Comparison of ENCODE assay signal across 11 cellular contexts in the genomic region with DNA sequence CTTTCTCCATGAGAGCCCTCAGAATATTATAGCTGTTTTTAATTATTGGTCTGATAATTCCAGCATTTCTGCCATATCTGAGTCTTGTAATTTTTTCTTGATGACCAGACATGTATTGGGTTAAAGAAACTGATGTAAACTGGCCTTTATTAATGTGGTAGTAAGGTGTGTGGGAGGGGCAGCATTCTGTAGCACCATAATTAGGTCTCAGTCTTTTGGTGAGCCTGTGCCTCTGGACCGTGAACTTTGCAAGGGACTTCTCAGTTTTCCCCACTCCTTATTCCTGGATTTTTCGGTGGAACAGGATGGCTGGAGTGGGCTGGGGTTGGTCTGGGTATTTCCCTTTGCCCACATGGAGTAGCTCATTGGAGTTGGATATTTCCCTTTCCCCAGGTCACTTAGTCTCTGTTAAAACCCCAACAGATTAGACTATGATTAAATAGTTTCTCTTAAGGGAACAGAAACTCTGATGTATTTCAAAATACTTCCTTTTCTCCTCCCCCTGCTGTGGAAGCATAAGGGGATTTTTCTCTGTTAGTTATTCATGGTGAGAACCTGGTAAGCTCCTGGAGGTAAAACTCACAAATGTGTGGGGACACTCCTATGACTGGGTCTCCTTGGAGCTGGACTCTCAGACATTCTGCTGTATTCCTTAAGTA. TPM values are rescaled to one million over a fixed set of nuclear protein-coding genes. Genes with fewer than 3 reads are reported as not detected.
DNase-seq lines count a peak whose midpoint lies in the region; ATAC-seq and TF ChIP-seq lines count a peak whose summit lies in the region.
"Had no signal": no experiment of that assay in that cellular context is flagged by ENCODE, and none has a peak within 500 bp of the region (broad histone marks: within the 10 kb centered on the region; RNA-seq: fewer than 3 reads in every experiment).

No MANE protein-coding gene starts in this region.

- TF ChIP-seq EP300 in stomach (IDR thresholded peaks at IDR 0.05): no peak

- H3K27ac ChIP-seq in left lung (no peak overlapping the region), stomach (no peak overlapping the region)

- no peak for TF ChIP-seq CTCF in left lung (IDR thresholded peaks at IDR 0.05)
- TF ChIP-seq CTCF in stomach (IDR thresholded peaks at IDR 0.05): no peak

- DNase-seq in H7 (peak; percentile 6), left lung (no peak), hepatic stellate cell (ENCODE audit: low spot score) (no peak), stomach (no peak)
- DNase-seq in activated T-cell treated with anti-CD3 and anti-CD28 coated beads, Interleukin-2, amount 50 U/mL, for 1 hour: no peak
- no peak for DNase-seq in stimulated activated CD4-positive, alpha-beta T cell treated with anti-CD3 and anti-CD28 coated beads, Interleukin-4, amount 100 ng/mL, for 1 hour
- DNase-seq: activated CD4-positive, alpha-beta memory T cell treated with anti-CD3 and anti-CD28 coated beads for 36 hours; NCI-H345 had no signal

- TF ChIP-seq POLR2A in stomach (IDR thresholded peaks at IDR 0.05): no peak

- H3K27me3 ChIP-seq in H7 (ENCODE audit: control insufficient read depth, insufficient read depth, low read length) (no peaks in the 10 kb centered on the region), left lung (no peaks in the 10 kb centered on the region), stomach (no peaks in the 10 kb centered on the region)

- 35 to 78% (median 60%) methylated on average over 2 of the region's 2 CpGs for WGBS in stomach, 5 donors

- H3K4me3 ChIP-seq in H7 (ENCODE audit: insufficient read depth, low read depth, low read length) (no peak overlapping the region), left lung (no peak overlapping the region), stomach (no peak overlapping the region)

- intact Hi-C loops in left lung (cut with DNase I) (no loop called here), stomach (cut with DNase I; ENCODE audit: low total_unique reads) (no loop called here)

- peaks cover 0 to 23% of the 10 kb centered on the region in 2 donors for H3K4me1 ChIP-seq in left lung
- H3K4me1 ChIP-seq in stomach: no peaks in the 10 kb centered on the region

- ATAC-seq in GM18861 (IDR thresholded peaks at IDR 0.05; ENCODE audit: unreplicated experiment) (peak; percentile 86), HG03575 (IDR thresholded peaks at IDR 0.05; ENCODE audit: extremely low read depth, insufficient number of reproducible peaks, low FRiP score, unreplicated experiment) (peak; percentile 84), left lung (peak; percentile 15)
- ATAC-seq: natural killer cell treated with Interleukin-12 subunit alpha and Interleukin-12 subunit beta and Interleukin-15 and Interleukin-18, amount 100 ng/mL, for 72 hours had no signal

- H3K36me3 ChIP-seq in H7 (replicated peaks; ENCODE audit: control insufficient read depth, insufficient read depth, low read length): no peaks in the 10 kb centered on the region; the same call in none of the 2 replicates
- no peaks in the 10 kb centered on the region for H3K36me3 ChIP-seq in left lung
- no peaks in the 10 kb centered on the region for H3K36me3 ChIP-seq in stomach

- no peaks in the 10 kb centered on the region for H3K9me3 ChIP-seq in left lung
- H3K9me3 ChIP-seq in stomach: no peaks in the 10 kb centered on the region

RNA-seq across cellular contexts. Expression of a gene that starts 52.4 kb away (rescaled TPM):
- total RNA-seq in H7 (2014; rRNA removed; shearing (Covaris generic)): 2.3 and 2.5 TPM in 2 replicates
- total RNA-seq in left lung (1 to 10 TPM; 3.7 to 6.4 TPM), stomach (10 to 100 TPM in 1 of 5 donors, 1 to 10 TPM in 3, not detected in 1; 3.0 to 13.2 (median 3.4) TPM)
- 1 to 10 TPM in 2 of 3 donors, under 1 TPM in 1; 0.78 to 1.2 (median 1.1) TPM for polyA plus RNA-seq in stomach

RNA-seq across cellular contexts. Expression of a gene that starts 57.7 kb away (rescaled TPM):
- 8.9 and 18.6 TPM in 2 replicates for total RNA-seq in H7 (2014; rRNA removed; shearing (Covaris generic))
- total RNA-seq in left lung (10 to 100 TPM; 14.9 to 15.3 TPM), stomach (10 to 100 TPM in 2 of 5 donors, 1 to 10 TPM in 3; 1.7 to 39.7 (median 8.5) TPM)
- polyA plus RNA-seq in stomach: 1 to 10 TPM; 1.8 to 3.6 (median 3.1) TPM

Comparison
In these comparisons a context has a peak if more than half of its experiments do, and no peak if none do; other contexts are left out.
1. ATAC-seq: peak in every context shown above with its lines; median percentile 86 in GM18861; 84 in HG03575; 15 in left lung.